1 cellular context compared by ENCODE assay signal in the genomic region with DNA sequence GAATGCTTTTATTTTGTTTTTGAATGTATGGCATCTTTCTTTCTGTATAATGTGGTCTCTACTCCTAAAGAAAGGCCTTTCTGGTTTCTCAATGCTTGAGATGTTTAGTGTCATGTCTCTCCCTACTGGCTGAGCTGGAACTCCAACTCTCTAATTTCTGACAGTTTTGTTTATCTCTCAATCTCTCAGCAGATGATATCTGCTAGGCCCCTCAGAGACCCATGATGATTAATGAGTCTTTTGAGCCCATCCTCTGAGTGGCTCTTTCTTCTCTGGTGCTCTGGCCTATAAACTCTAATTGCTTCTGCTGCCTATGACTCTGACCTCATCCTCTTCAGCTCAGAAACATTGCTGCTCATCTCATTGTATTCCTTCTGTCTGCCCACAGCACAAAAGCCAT.
TF ChIP-seq lines count a peak whose summit lies in the region.

No MANE protein-coding gene starts in this region.

TF ChIP-seq in GM12878, 131 proteins besides CTCF, POLR2A, EP300 and RAD21 (continued from another document):
- TF ChIP-seq, protein P1, sequence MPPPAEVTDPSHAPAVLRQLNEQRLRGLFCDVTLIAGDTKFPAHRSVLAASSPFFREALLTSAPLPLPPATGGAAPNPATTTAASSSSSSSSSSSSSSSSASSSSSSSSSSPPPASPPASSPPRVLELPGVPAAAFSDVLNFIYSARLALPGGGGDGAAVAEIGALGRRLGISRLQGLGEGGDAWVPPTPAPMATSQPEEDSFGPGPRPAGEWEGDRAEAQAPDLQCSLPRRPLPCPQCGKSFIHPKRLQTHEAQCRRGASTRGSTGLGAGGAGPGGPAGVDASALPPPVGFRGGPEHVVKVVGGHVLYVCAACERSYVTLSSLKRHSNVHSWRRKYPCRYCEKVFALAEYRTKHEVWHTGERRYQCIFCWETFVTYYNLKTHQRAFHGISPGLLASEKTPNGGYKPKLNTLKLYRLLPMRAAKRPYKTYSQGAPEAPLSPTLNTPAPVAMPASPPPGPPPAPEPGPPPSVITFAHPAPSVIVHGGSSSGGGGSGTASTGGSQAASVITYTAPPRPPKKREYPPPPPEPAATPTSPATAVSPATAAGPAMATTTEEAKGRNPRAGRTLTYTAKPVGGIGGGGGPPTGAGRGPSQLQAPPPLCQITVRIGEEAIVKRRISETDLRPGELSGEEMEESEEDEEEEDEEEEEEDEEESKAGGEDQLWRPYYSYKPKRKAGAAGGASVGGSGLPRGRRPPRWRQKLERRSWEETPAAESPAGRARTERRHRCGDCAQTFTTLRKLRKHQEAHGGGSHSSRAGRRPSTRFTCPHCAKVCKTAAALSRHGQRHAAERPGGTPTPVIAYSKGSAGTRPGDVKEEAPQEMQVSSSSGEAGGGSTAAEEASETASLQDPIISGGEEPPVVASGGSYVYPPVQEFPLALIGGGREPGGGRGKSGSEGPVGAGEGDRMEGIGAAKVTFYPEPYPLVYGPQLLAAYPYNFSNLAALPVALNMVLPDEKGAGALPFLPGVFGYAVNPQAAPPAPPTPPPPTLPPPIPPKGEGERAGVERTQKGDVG (CRISPR knock-in tag; IDR thresholded peaks at IDR 0.05), result no peak
- no peak for TF ChIP-seq STAT1 (conservative IDR thresholded peaks at IDR 0.05)
- TF ChIP-seq MEF2A (IDR thresholded peaks at IDR 0.05; ENCODE audit: insufficient read depth, low read depth, low read length), result no peak
- no peak for TF ChIP-seq IKZF2 (IDR thresholded peaks at IDR 0.05)
- TF ChIP-seq, protein P2, sequence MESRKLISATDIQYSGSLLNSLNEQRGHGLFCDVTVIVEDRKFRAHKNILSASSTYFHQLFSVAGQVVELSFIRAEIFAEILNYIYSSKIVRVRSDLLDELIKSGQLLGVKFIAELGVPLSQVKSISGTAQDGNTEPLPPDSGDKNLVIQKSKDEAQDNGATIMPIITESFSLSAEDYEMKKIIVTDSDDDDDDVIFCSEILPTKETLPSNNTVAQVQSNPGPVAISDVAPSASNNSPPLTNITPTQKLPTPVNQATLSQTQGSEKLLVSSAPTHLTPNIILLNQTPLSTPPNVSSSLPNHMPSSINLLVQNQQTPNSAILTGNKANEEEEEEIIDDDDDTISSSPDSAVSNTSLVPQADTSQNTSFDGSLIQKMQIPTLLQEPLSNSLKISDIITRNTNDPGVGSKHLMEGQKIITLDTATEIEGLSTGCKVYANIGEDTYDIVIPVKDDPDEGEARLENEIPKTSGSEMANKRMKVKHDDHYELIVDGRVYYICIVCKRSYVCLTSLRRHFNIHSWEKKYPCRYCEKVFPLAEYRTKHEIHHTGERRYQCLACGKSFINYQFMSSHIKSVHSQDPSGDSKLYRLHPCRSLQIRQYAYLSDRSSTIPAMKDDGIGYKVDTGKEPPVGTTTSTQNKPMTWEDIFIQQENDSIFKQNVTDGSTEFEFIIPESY (IDR thresholded peaks at IDR 0.05), result no peak
- TF ChIP-seq, protein P3, sequence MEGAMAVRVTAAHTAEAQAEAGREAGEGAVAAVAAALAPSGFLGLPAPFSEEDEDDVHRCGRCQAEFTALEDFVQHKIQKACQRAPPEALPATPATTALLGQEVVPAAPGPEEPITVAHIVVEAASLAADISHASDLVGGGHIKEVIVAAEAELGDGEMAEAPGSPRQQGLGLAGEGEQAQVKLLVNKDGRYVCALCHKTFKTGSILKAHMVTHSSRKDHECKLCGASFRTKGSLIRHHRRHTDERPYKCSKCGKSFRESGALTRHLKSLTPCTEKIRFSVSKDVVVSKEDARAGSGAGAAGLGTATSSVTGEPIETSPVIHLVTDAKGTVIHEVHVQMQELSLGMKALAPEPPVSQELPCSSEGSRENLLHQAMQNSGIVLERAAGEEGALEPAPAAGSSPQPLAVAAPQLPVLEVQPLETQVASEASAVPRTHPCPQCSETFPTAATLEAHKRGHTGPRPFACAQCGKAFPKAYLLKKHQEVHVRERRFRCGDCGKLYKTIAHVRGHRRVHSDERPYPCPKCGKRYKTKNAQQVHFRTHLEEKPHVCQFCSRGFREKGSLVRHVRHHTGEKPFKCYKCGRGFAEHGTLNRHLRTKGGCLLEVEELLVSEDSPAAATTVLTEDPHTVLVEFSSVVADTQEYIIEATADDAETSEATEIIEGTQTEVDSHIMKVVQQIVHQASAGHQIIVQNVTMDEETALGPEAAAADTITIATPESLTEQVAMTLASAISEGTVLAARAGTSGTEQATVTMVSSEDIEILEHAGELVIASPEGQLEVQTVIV (IDR thresholded peaks at IDR 0.05; ENCODE audit: borderline replicate concordance, partially characterized antibody), result no peak
- no peak for TF ChIP-seq BRCA1 (IDR thresholded peaks at IDR 0.05; ENCODE audit: low read depth, low read length)
